27 cellular contexts compared by ENCODE assay signal in genomic region chr16:66346221-66346620, GRCh38. TPM values are rescaled to one million over a fixed set of nuclear protein-coding genes. Genes with fewer than 3 reads are reported as not detected.
"Had no signal": no experiment of that assay in that cellular context is flagged by ENCODE, and none has a peak within 500 bp of the region (broad histone marks: within the 10 kb centered on the region; RNA-seq: fewer than 3 reads in every experiment).

No MANE protein-coding gene starts in this region.

- H3K27ac ChIP-seq: adrenal gland, ascending aorta, brain microvascular endothelial cell, coronary artery, gastroesophageal sphincter, heart left ventricle, parathyroid adenoma, upper lobe of right lung had no signal

- H3K4me3 ChIP-seq: adrenal gland, ascending aorta, coronary artery, gastroesophageal sphincter, heart left ventricle, upper lobe of right lung had no signal

- H3K27me3 ChIP-seq: ascending aorta, upper lobe of right lung had no signal

- H3K4me1 Mint-ChIP-seq: activated B cell treated with CpG ODN at 0.5 μM for 24 hours; activated CD4-positive, alpha-beta T cell treated with anti-CD3 and anti-CD28 coated beads for 36 hours; activated T-helper 17 cell treated with anti-CD3 and anti-CD28 coated beads, Interleukin-2, amount 50 U/mL, for 72 hours had no signal

- H2AFZ ChIP-seq: parathyroid adenoma had no signal

- H3K27ac Mint-ChIP-seq: activated B cell treated with CpG ODN at 0.5 μM for 24 hours; activated CD4-positive, alpha-beta T cell treated with anti-CD3 and anti-CD28 coated beads for 36 hours; activated naive CD4-positive, alpha-beta T cell treated with anti-CD3 and anti-CD28 coated beads, Interleukin-2, amount 50 U/mL, for 72 hours; activated T-cell treated with anti-CD3 and anti-CD28 coated beads, Interleukin-2, amount 50 U/mL, for 24 hours; activated T-helper 17 cell treated with anti-CD3 and anti-CD28 coated beads, Interleukin-2, amount 50 U/mL, for 72 hours; nephron; stimulated activated naive B cell treated with anti-CD40 and anti-IgM and Interleukin-4, amounts not matched to agents 10 μg/mL and 1 μg/mL and 100 μg/mL, for 72 hours had no signal

- H3K4me1 ChIP-seq: adrenal gland, ascending aorta, gastroesophageal sphincter, heart left ventricle, parathyroid adenoma, upper lobe of right lung had no signal

- DNase-seq: activated B cell treated with CpG ODN at 0.5 μM for 24 hours; activated CD4-positive, alpha-beta T cell treated with anti-CD3 and anti-CD28 coated beads for 36 hours; activated CD4-positive, alpha-beta T cell treated with anti-CD3 and anti-CD28 coated beads, Interleukin-2, amount 50 U/mL, for 4 hours; activated CD8-positive, alpha-beta memory T cell treated with anti-CD3 and anti-CD28 coated beads for 24 hours; activated CD8-positive, alpha-beta memory T cell treated with anti-CD3 and anti-CD28 coated beads, Interleukin-2, amount 50 U/mL, for 4 hours; activated T-cell treated with anti-CD3 and anti-CD28 coated beads, Interleukin-2, amount 50 U/mL, for 24 hours; adrenal gland; brain microvascular endothelial cell; heart left ventricle; left ventricle myocardium superior; midbrain; nucleus accumbens; small intestine; stimulated activated CD4-positive, alpha-beta T cell treated with anti-CD3 and anti-CD28 coated beads, Interleukin-2, amount 100 ng/mL, for 48 hours; stimulated activated CD8-positive, alpha-beta memory T cell treated with anti-CD3 and anti-CD28 coated beads, Interleukin-4, amount 100 ng/mL, for 48 hours; stimulated activated naive B cell treated with anti-CD40 and anti-IgM and Interleukin-4, amounts not matched to agents 10 μg/mL and 1 μg/mL and 100 μg/mL, for 72 hours; T-helper 9 cell; upper lobe of right lung had no signal

- H3K9me3 Mint-ChIP-seq: activated B cell treated with CpG ODN at 0.5 μM for 24 hours; activated naive CD4-positive, alpha-beta T cell treated with anti-CD3 and anti-CD28 coated beads, Interleukin-2, amount 50 U/mL, for 72 hours; activated T-cell treated with anti-CD3 and anti-CD28 coated beads, Interleukin-2, amount 50 U/mL, for 24 hours; activated T-helper 17 cell treated with anti-CD3 and anti-CD28 coated beads, Interleukin-2, amount 50 U/mL, for 72 hours; nephron; stimulated activated naive B cell treated with anti-CD40 and anti-IgM and Interleukin-4, amounts not matched to agents 10 μg/mL and 1 μg/mL and 100 μg/mL, for 72 hours had no signal

- ATAC-seq: activated CD4-positive, alpha-beta T cell treated with anti-CD3 and anti-CD28 coated beads for 36 hours; activated naive CD4-positive, alpha-beta T cell treated with anti-CD3 and anti-CD28 coated beads, Interleukin-2, amount 50 U/mL, for 72 hours; activated T-helper 17 cell treated with anti-CD3 and anti-CD28 coated beads, Interleukin-2, amount 50 U/mL, for 72 hours; gastroesophageal sphincter; heart left ventricle; left ventricle myocardium superior; sciatic nerve; stimulated activated naive B cell treated with anti-CD40 and anti-IgM and Interleukin-4, amounts not matched to agents 10 μg/mL and 1 μg/mL and 100 μg/mL, for 72 hours; upper lobe of right lung had no signal

- H3K36me3 ChIP-seq: adrenal gland, ascending aorta, brain microvascular endothelial cell, gastroesophageal sphincter, heart left ventricle, upper lobe of right lung had no signal

- H3K9me3 ChIP-seq: adrenal gland, ascending aorta, gastroesophageal sphincter, heart left ventricle, upper lobe of right lung had no signal

- H3K36me3 Mint-ChIP-seq: activated naive CD4-positive, alpha-beta T cell treated with anti-CD3 and anti-CD28 coated beads, Interleukin-2, amount 50 U/mL, for 72 hours; stimulated activated naive B cell treated with anti-CD40 and anti-IgM and Interleukin-4, amounts not matched to agents 10 μg/mL and 1 μg/mL and 100 μg/mL, for 72 hours had no signal

- H3K4me3 Mint-ChIP-seq: activated B cell treated with CpG ODN at 0.5 μM for 24 hours; activated CD4-positive, alpha-beta T cell treated with anti-CD3 and anti-CD28 coated beads for 36 hours; activated T-cell treated with anti-CD3 and anti-CD28 coated beads, Interleukin-2, amount 50 U/mL, for 24 hours; activated T-helper 17 cell treated with anti-CD3 and anti-CD28 coated beads, Interleukin-2, amount 50 U/mL, for 72 hours; nephron; stimulated activated naive B cell treated with anti-CD40 and anti-IgM and Interleukin-4, amounts not matched to agents 10 μg/mL and 1 μg/mL and 100 μg/mL, for 72 hours had no signal

- H3K9ac ChIP-seq: parathyroid adenoma had no signal

RNA-seq across cellular contexts. Expression of gene CDH5, which starts 20.3 kb away (rescaled TPM):
- total RNA-seq: activated B cell treated with CpG ODN at 0.5 μM for 24 hours; activated CD4-positive, alpha-beta T cell treated with anti-CD3 and anti-CD28 coated beads for 36 hours; activated naive CD4-positive, alpha-beta T cell treated with anti-CD3 and anti-CD28 coated beads, Interleukin-2, amount 50 U/mL, for 72 hours; activated T-helper 17 cell treated with anti-CD3 and anti-CD28 coated beads, Interleukin-2, amount 50 U/mL, for 72 hours; T-helper 1 cell treated with Interleukin-12 subunit alpha and Interleukin-12 subunit beta and Interleukin-4 antibody, amounts not matched to agents 30 ng/mL and 1 ng/mL, for 36 hours had no signal
